In genomic region chr2:200811336-200812121, GRCh38 we compare ENCODE assay signal across 8 cellular contexts. TPM values are rescaled to one million over a fixed set of nuclear protein-coding genes. Genes with fewer than 3 reads are reported as not detected.
A peak's percentile ranks its signal among the peaks of the same experiment; 100 is the strongest.
DNase-seq lines count a peak whose midpoint lies in the region; ATAC-seq and TF ChIP-seq lines count a peak whose summit lies in the region.

TSS of gene BZW1 (plus strand) at chr2:200811910. CDS start at chr2:200813218, 1,308 bp downstream.

- TF ChIP-seq CTCF in VCaP (conservative IDR thresholded peaks at IDR 0.05), result no peak
- no peak for TF ChIP-seq CTCF in breast epithelium (IDR thresholded peaks at IDR 0.05)

- ATAC-seq in GM18870 (IDR thresholded peaks at IDR 0.05; ENCODE audit: unreplicated experiment) (peak; percentile 51), HG03135 (IDR thresholded peaks at IDR 0.05; ENCODE audit: unreplicated experiment) (peak; percentile 80)

- H3K36me3 ChIP-seq in ACC112 (ENCODE audit: insufficient read depth, low read length) (peaks cover 37% of the 10 kb centered on the region), breast epithelium (no peaks in the 10 kb centered on the region)

- H3K4me1 ChIP-seq in ACC112 (ENCODE audit: control insufficient read depth, insufficient read depth, low read length, unreplicated experiment) (peaks cover 42% of the 10 kb centered on the region), breast epithelium (peaks cover 0 to 12% of the 10 kb centered on the region in 2 donors)

- H3K9me3 ChIP-seq in breast epithelium (no peaks in the 10 kb centered on the region), iPS-18c (ENCODE audit: control insufficient read depth, insufficient read depth, low read length) (no peaks in the 10 kb centered on the region)

- peak; percentile 88 for DNase-seq in NCI-H2196 treated with DMSO at 0.1 percent for 48 hours (lab: John Stamatoyannopoulos, UW; ENCODE audit: unreplicated experiment)
- DNase-seq in breast epithelium (ENCODE audit: low spot score in 2 of 2), result peak; percentile 92 to 97

- H3K27me3 ChIP-seq in ACC112 (ENCODE audit: insufficient read depth, low read length) (no peaks in the 10 kb centered on the region), breast epithelium (no peaks in the 10 kb centered on the region)

- intact Hi-C loops in breast epithelium (cut with DNase I; ENCODE audit: low total_unique reads), result loop anchor here (5.0 to 10.0 kb wide), 2 partner anchors 53 to 99 kb away; partner anchors contain the start of gene CLK1

- H3K27ac ChIP-seq in ACC112 (ENCODE audit: low read depth, low read length), result peak within 1 kb of the TSS; percentile 97
- H3K27ac ChIP-seq in VCaP, result peak within 1 kb of the TSS; percentile 96
- peak within 1 kb of the TSS; percentile 94 to 98 for H3K27ac ChIP-seq in breast epithelium
- H3K27ac ChIP-seq in skin epidermis, result peak within 1 kb of the TSS; percentile 96 to 100 (median 99)

- peak; percentile 83 for TF ChIP-seq POLR2A in breast epithelium (IDR thresholded peaks at IDR 0.05)

- peaks cover 49% of the 10 kb centered on the region for H3K79me2 ChIP-seq in ACC112 (ENCODE audit: control insufficient read depth, insufficient read depth, low read length, unreplicated experiment)

- H2AFZ ChIP-seq in ACC112 (ENCODE audit: low read length, unreplicated experiment), result peak within 1 kb of the TSS; percentile 39

- peak within 1 kb of the TSS; percentile 90 for H3K4me3 ChIP-seq in ACC112 (ENCODE audit: low read depth, low read length)
- peak within 1 kb of the TSS; percentile 97 to 100 (median 98) for H3K4me3 ChIP-seq in breast epithelium
- peak within 1 kb of the TSS; percentile 90 for H3K4me3 ChIP-seq in iPS-18c (ENCODE audit: insufficient read depth, low read depth, low read length)
- peak within 1 kb of the TSS; percentile 76 to 100 (median 98) for H3K4me3 ChIP-seq in skin epidermis

RNA-seq across cellular contexts. Expression of gene BZW1, which starts in this region (rescaled TPM):
- 100 to 1,000 TPM; 309 to 422 (median 326) TPM for total RNA-seq in breast epithelium

Comparison
In these comparisons a context has a peak if more than half of its experiments do, and no peak if none do; other contexts are left out.
1. Peak in every context shown above with its lines: DNase-seq, ATAC-seq, H3K4me3 ChIP-seq and H3K27ac ChIP-seq.